1 cellular context compared by ENCODE assay signal in the genomic region with DNA sequence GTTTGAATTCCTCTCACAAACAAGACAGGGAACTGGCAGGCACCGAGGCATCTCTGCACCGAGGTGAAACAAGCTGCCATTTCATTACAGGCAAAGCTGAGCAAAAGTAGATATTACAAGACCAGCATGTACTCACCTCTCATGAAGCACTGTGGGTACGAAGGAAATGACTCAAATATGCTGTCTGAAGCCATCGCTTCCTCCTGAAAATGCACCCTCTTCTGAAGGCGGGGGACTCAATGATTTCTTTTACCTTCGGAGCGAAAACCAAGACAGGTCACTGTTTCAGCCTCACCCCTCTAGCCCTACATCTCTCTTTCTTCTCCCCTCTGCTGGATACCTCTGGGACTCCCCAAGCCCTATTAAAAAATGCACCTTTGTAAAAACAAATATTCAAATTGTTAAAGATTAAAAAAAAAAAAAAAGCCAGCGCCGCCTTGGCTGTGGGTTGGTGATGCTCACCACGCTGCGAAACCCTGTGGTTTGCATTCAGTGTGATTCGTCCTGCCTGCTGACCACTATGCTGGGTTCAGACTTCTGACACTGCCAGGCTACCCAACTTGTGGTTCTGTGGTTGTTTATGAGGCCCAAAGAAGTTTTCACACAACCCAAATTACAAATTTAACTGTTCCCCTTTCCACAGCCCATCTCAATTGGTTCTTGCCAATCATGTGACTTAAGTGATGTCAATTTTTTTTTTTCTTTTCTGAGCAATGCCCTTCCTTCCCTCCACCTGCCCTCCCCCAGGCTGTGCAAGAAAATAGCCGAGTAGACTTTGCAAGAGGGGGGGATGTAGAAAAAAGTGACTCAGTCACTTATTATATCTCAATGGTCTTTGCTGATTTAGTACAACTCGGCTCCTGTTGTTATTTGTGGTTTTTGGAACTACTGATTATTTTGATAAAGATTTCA.
TF ChIP-seq lines count a peak whose summit lies in the region.

RUNX1 (minus strand) TSS at position 597 of the 912 bp plus-strand sequence.

TF ChIP-seq in GM12878, 131 proteins besides CTCF, POLR2A, EP300 and RAD21 (continued from another document and continues in another):
- peak; percentile 50; the same call in 1 of the 2 replicates for TF ChIP-seq TCF3 (IDR thresholded peaks at IDR 0.05; ENCODE audit: borderline replicate concordance, insufficient read depth, low read depth, low read length)
- no peak for TF ChIP-seq HCFC1 (IDR thresholded peaks at IDR 0.05; ENCODE audit: low read length)
- peak; percentile 44; the same call in 1 of the 2 replicates for TF ChIP-seq ATF3 (IDR thresholded peaks at IDR 0.05; ENCODE audit: borderline replicate concordance, extremely low read depth, low read depth, low read length)
- 0 out of 2 replicates have a peak, but pooled peaks have one; percentile 32 for TF ChIP-seq POLR2AphosphoS5 (IDR thresholded peaks at IDR 0.05; ENCODE audit: low read length)
- TF ChIP-seq STAT1 (conservative IDR thresholded peaks at IDR 0.05), result no peak
- no peak for TF ChIP-seq KDM1A (IDR thresholded peaks at IDR 0.05; ENCODE audit: borderline replicate concordance)
- TF ChIP-seq NR2C2 (IDR thresholded peaks at IDR 0.05; ENCODE audit: borderline replicate concordance, control insufficient read depth, insufficient read length, low read depth), result no peak
- peak in 1 of 2 experiments; percentile 95; a peak in 2 of 4 replicates for TF ChIP-seq ETV6 (conservative IDR thresholded peaks at IDR 0.05 in 1 of 2, IDR thresholded peaks at IDR 0.05 in 1 of 2; ENCODE audit: borderline replicate concordance in 1 of 2, low read depth in 1 of 2)
- TF ChIP-seq RB1 (IDR thresholded peaks at IDR 0.05; ENCODE audit: borderline replicate concordance), result no peak
- TF ChIP-seq ZNF384 (IDR thresholded peaks at IDR 0.05; ENCODE audit: borderline replicate concordance, low read depth, low read length), result peak; percentile 87
- peak in 1 of 2 experiments; percentile 52; a peak in 1 of 3 replicates for TF ChIP-seq EGR1 (IDR thresholded peaks at IDR 0.05; ENCODE audit: borderline replicate concordance in 1 of 2, low read depth in 2 of 2, low read length in 2 of 2)
- TF ChIP-seq IRF4 (IDR thresholded peaks at IDR 0.05; ENCODE audit: low read depth, low read length), result peak; percentile 87
- TF ChIP-seq, protein P1, sequence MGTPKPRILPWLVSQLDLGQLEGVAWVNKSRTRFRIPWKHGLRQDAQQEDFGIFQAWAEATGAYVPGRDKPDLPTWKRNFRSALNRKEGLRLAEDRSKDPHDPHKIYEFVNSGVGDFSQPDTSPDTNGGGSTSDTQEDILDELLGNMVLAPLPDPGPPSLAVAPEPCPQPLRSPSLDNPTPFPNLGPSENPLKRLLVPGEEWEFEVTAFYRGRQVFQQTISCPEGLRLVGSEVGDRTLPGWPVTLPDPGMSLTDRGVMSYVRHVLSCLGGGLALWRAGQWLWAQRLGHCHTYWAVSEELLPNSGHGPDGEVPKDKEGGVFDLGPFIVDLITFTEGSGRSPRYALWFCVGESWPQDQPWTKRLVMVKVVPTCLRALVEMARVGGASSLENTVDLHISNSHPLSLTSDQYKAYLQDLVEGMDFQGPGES (IDR thresholded peaks at IDR 0.05), result no peak
- peak; percentile 87 for TF ChIP-seq BCL11A (IDR thresholded peaks at IDR 0.05; ENCODE audit: low read depth, low read length)
- TF ChIP-seq ZZZ3 (IDR thresholded peaks at IDR 0.05; ENCODE audit: control insufficient read depth, insufficient read length, low read depth), result no peak
- TF ChIP-seq SMC3 (IDR thresholded peaks at IDR 0.05; ENCODE audit: borderline replicate concordance, low read length), result no peak
- no peak for TF ChIP-seq NKRF (conservative IDR thresholded peaks at IDR 0.05)
- TF ChIP-seq, protein P2, sequence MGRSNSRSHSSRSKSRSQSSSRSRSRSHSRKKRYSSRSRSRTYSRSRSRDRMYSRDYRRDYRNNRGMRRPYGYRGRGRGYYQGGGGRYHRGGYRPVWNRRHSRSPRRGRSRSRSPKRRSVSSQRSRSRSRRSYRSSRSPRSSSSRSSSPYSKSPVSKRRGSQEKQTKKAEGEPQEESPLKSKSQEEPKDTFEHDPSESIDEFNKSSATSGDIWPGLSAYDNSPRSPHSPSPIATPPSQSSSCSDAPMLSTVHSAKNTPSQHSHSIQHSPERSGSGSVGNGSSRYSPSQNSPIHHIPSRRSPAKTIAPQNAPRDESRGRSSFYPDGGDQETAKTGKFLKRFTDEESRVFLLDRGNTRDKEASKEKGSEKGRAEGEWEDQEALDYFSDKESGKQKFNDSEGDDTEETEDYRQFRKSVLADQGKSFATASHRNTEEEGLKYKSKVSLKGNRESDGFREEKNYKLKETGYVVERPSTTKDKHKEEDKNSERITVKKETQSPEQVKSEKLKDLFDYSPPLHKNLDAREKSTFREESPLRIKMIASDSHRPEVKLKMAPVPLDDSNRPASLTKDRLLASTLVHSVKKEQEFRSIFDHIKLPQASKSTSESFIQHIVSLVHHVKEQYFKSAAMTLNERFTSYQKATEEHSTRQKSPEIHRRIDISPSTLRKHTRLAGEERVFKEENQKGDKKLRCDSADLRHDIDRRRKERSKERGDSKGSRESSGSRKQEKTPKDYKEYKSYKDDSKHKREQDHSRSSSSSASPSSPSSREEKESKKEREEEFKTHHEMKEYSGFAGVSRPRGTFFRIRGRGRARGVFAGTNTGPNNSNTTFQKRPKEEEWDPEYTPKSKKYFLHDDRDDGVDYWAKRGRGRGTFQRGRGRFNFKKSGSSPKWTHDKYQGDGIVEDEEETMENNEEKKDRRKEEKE (IDR thresholded peaks at IDR 0.05), result no peak
- TF ChIP-seq RFX5 (IDR thresholded peaks at IDR 0.05; ENCODE audit: low read depth, low read length), result no peak
- no peak for TF ChIP-seq SMARCA5 (IDR thresholded peaks at IDR 0.05)
- peak; percentile 58; the same call in 1 of the 2 replicates for TF ChIP-seq TCF7 (IDR thresholded peaks at IDR 0.05; ENCODE audit: borderline replicate concordance)
- TF ChIP-seq CHD2 (IDR thresholded peaks at IDR 0.05; ENCODE audit: borderline replicate concordance, low read depth, low read length), result no peak
- no peak for TF ChIP-seq RCOR1 (conservative IDR thresholded peaks at IDR 0.05; ENCODE audit: low read depth, low read length)
- no peak for TF ChIP-seq CBX3 (IDR thresholded peaks at IDR 0.05; ENCODE audit: borderline replicate concordance, low read depth)
- TF ChIP-seq SREBF2 (IDR thresholded peaks at IDR 0.05; ENCODE audit: low read length), result no peak
- TF ChIP-seq ZNF24 (IDR thresholded peaks at IDR 0.05), result no peak
- peak; percentile 73; the same call in 1 of the 2 replicates for TF ChIP-seq CREM (IDR thresholded peaks at IDR 0.05; ENCODE audit: low read depth)
- no peak for TF ChIP-seq HDGF (IDR thresholded peaks at IDR 0.05)
- no peak for TF ChIP-seq CREB1 (IDR thresholded peaks at IDR 0.05; ENCODE audit: low read depth)
- no peak for TF ChIP-seq NFYA (IDR thresholded peaks at IDR 0.05; ENCODE audit: borderline replicate concordance, low read depth, low read length)
- TF ChIP-seq EZH2 (IDR thresholded peaks at IDR 0.05; ENCODE audit: borderline replicate concordance, control insufficient read depth, low read depth, low read length), result no peak
- peak; percentile 49 for TF ChIP-seq BCL3 (IDR thresholded peaks at IDR 0.05; ENCODE audit: borderline replicate concordance, insufficient read depth, low read depth, low read length, poor library complexity, severe bottlenecking)
- peak; percentile 59; the same call in 1 of the 2 replicates for TF ChIP-seq MEF2A (IDR thresholded peaks at IDR 0.05; ENCODE audit: insufficient read depth, low read depth, low read length)
- TF ChIP-seq RELA (IDR thresholded peaks at IDR 0.05; ENCODE audit: borderline replicate concordance, partially characterized antibody), result no peak
- TF ChIP-seq POLR2AphosphoS2 (IDR thresholded peaks at IDR 0.05; ENCODE audit: low read depth, low read length), result no peak
- TF ChIP-seq, protein P3, sequence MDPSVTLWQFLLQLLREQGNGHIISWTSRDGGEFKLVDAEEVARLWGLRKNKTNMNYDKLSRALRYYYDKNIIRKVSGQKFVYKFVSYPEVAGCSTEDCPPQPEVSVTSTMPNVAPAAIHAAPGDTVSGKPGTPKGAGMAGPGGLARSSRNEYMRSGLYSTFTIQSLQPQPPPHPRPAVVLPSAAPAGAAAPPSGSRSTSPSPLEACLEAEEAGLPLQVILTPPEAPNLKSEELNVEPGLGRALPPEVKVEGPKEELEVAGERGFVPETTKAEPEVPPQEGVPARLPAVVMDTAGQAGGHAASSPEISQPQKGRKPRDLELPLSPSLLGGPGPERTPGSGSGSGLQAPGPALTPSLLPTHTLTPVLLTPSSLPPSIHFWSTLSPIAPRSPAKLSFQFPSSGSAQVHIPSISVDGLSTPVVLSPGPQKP (IDR thresholded peaks at IDR 0.05; ENCODE audit: low read depth, low read length), result no peak
- no peak for TF ChIP-seq ZNF622 (IDR thresholded peaks at IDR 0.05)
- TF ChIP-seq TAF1 (IDR thresholded peaks at IDR 0.05; ENCODE audit: borderline replicate concordance, low read depth, low read length), result no peak; the same call in 1 of the 2 replicates
- peak; percentile 88 for TF ChIP-seq PAX5 (IDR thresholded peaks at IDR 0.05; ENCODE audit: borderline replicate concordance, low read depth, low read length)
- TF ChIP-seq YBX1 (IDR thresholded peaks at IDR 0.05), result no peak
- TF ChIP-seq, protein P4, sequence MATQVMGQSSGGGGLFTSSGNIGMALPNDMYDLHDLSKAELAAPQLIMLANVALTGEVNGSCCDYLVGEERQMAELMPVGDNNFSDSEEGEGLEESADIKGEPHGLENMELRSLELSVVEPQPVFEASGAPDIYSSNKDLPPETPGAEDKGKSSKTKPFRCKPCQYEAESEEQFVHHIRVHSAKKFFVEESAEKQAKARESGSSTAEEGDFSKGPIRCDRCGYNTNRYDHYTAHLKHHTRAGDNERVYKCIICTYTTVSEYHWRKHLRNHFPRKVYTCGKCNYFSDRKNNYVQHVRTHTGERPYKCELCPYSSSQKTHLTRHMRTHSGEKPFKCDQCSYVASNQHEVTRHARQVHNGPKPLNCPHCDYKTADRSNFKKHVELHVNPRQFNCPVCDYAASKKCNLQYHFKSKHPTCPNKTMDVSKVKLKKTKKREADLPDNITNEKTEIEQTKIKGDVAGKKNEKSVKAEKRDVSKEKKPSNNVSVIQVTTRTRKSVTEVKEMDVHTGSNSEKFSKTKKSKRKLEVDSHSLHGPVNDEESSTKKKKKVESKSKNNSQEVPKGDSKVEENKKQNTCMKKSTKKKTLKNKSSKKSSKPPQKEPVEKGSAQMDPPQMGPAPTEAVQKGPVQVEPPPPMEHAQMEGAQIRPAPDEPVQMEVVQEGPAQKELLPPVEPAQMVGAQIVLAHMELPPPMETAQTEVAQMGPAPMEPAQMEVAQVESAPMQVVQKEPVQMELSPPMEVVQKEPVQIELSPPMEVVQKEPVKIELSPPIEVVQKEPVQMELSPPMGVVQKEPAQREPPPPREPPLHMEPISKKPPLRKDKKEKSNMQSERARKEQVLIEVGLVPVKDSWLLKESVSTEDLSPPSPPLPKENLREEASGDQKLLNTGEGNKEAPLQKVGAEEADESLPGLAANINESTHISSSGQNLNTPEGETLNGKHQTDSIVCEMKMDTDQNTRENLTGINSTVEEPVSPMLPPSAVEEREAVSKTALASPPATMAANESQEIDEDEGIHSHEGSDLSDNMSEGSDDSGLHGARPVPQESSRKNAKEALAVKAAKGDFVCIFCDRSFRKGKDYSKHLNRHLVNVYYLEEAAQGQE (IDR thresholded peaks at IDR 0.05; ENCODE audit: low read depth, low read length), result no peak; the same call in 1 of the 2 replicates
- no peak for TF ChIP-seq PRDM15 (CRISPR knock-in tag; IDR thresholded peaks at IDR 0.05)
- TF ChIP-seq TARDBP (IDR thresholded peaks at IDR 0.05; ENCODE audit: borderline replicate concordance), result 0 out of 2 replicates have a peak, but pooled peaks have one; percentile 16
